9 cellular contexts compared by ENCODE assay signal in the genomic region with DNA sequence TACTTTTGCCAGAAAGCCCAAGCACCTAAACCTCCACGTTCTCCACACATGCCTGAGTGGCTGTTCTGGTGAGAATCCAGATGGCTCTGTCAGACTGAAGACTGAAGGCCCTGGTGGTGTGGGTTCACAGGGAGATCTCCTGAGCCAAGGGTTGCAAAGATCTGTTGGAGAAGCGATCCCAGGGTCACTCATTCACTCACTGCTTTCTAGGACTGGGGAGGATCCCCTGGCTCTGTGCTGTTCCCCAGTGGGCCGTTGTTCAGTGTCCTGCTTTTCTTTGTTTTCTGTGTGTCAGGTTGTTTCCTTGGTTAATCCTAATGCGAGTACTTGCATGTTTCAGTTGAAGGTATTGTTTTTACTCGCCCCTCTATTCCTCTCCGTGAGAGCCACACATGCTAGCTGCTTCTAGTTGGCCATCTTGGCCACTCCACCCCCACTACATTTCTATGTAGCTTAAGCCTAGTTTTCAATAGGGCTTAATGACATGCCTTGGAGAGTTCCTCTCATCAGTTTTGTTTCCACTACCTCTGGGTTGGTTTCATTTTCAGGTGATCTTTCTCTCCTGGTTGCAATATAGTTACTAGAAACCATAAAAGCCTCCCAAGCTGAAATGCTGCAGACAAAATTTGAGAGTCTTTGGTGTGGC.
DNase-seq lines count a peak whose midpoint lies in the region; ATAC-seq and TF ChIP-seq lines count a peak whose summit lies in the region.
"Had no signal": no experiment of that assay in that cellular context is flagged by ENCODE, and none has a peak within 500 bp of the region (broad histone marks: within the 10 kb centered on the region; RNA-seq: fewer than 3 reads in every experiment).

No MANE protein-coding gene starts in this region.

- no peak for TF ChIP-seq CTCF in upper lobe of right lung (IDR thresholded peaks at IDR 0.05)

- H3K4me3 ChIP-seq in upper lobe of right lung (no peak overlapping the region), MG63 (no peak overlapping the region)

- H3K27me3 Mint-ChIP-seq in activated T-helper 1 cell treated with anti-CD3 and anti-CD28 coated beads, Interleukin-12 subunit alpha, Interleukin-12 subunit beta, Interleukin-2, Interleukin-4 antibody, amounts not matched to agents 30 ng/mL and 10 ng/mL and 1 ng/mL, durations not matched to agents 14 hours and 24 hours and 36 hours (ENCODE audit: insufficient read depth): no peaks in the 10 kb centered on the region

- peak overlapping the region; percentile 74 for H3K4me3 Mint-ChIP-seq in activated T-helper 1 cell treated with anti-CD3 and anti-CD28 coated beads, Interleukin-12 subunit alpha, Interleukin-12 subunit beta, Interleukin-2, Interleukin-4 antibody, amounts not matched to agents 30 ng/mL and 10 ng/mL and 1 ng/mL, durations not matched to agents 14 hours and 24 hours and 36 hours

- peaks cover 5% of the 10 kb centered on the region for H3K4me1 ChIP-seq in upper lobe of right lung

- H3K9me3 Mint-ChIP-seq in activated T-helper 1 cell treated with anti-CD3 and anti-CD28 coated beads, Interleukin-12 subunit alpha, Interleukin-12 subunit beta, Interleukin-2, Interleukin-4 antibody, amounts not matched to agents 30 ng/mL and 10 ng/mL and 1 ng/mL, durations not matched to agents 14 hours and 24 hours and 36 hours: peaks cover 19% of the 10 kb centered on the region

- DNase-seq in stimulated activated CD4-positive, alpha-beta T cell treated with anti-CD3 and anti-CD28 coated beads, Interleukin-15, amount 100 ng/mL, for 24 hours: peak; percentile 53
- no peak for DNase-seq in stimulated activated CD4-positive, alpha-beta T cell treated with anti-CD3 and anti-CD28 coated beads, Interleukin-2, amount 100 ng/mL, for 48 hours
- DNase-seq in activated T-helper 1 cell treated with anti-CD3 and anti-CD28 coated beads, Interleukin-12 subunit alpha, Interleukin-12 subunit beta, Interleukin-2, Interleukin-4 antibody, amounts not matched to agents 30 ng/mL and 10 ng/mL and 1 ng/mL, durations not matched to agents 14 hours and 24 hours and 36 hours (ENCODE audit: low spot score): no peak
- no peak for DNase-seq in upper lobe of right lung
- no peak for DNase-seq in NCI-H128 (lab: John Stamatoyannopoulos, UW; ENCODE audit: unreplicated experiment)
- no peak for DNase-seq in globus pallidus (ENCODE audit: low spot score)
- DNase-seq in MG63: no peak

- H3K27ac ChIP-seq in upper lobe of right lung: peak overlapping the region; percentile 28
- H3K27ac ChIP-seq: C4-2B had no signal

- H3K9me3 ChIP-seq in upper lobe of right lung (no peaks in the 10 kb centered on the region), MG63 (peaks cover 13% of the 10 kb centered on the region; the same call in 1 of the 2 replicates)

- peak overlapping the region; percentile 98 for H3K27ac Mint-ChIP-seq in activated T-helper 1 cell treated with anti-CD3 and anti-CD28 coated beads, Interleukin-12 subunit alpha, Interleukin-12 subunit beta, Interleukin-2, Interleukin-4 antibody, amounts not matched to agents 30 ng/mL and 10 ng/mL and 1 ng/mL, durations not matched to agents 14 hours and 24 hours and 36 hours

- H3K4me1 Mint-ChIP-seq in activated T-helper 1 cell treated with anti-CD3 and anti-CD28 coated beads, Interleukin-12 subunit alpha, Interleukin-12 subunit beta, Interleukin-2, Interleukin-4 antibody, amounts not matched to agents 30 ng/mL and 10 ng/mL and 1 ng/mL, durations not matched to agents 14 hours and 24 hours and 36 hours (ENCODE audit: low read depth): peaks cover 60% of the 10 kb centered on the region

- intact Hi-C loops in activated T-helper 1 cell treated with anti-CD3 and anti-CD28 coated beads, Interleukin-12 subunit alpha, Interleukin-12 subunit beta, Interleukin-2, Interleukin-4 antibody, amounts not matched to agents 30 ng/mL and 10 ng/mL and 1 ng/mL, durations not matched to agents 14 hours and 24 hours and 36 hours (cut with micrococcal nuclease): loop anchor here (1.0 to 10.0 kb wide), 7 partner anchors 33 to 298 kb away; no protein-coding TSS in a partner anchor
- intact Hi-C loops in upper lobe of right lung (cut with DNase I): no loop called here

- H3K36me3 Mint-ChIP-seq in activated T-helper 1 cell treated with anti-CD3 and anti-CD28 coated beads, Interleukin-12 subunit alpha, Interleukin-12 subunit beta, Interleukin-2, Interleukin-4 antibody, amounts not matched to agents 30 ng/mL and 10 ng/mL and 1 ng/mL, durations not matched to agents 14 hours and 24 hours and 36 hours (ENCODE audit: low read depth): peaks cover 17% of the 10 kb centered on the region

- peak; percentile 97 for ATAC-seq in HG03025 (IDR thresholded peaks at IDR 0.05; ENCODE audit: low FRiP score, unreplicated experiment)
- no peak for ATAC-seq in upper lobe of right lung

- H3K27me3 ChIP-seq in upper lobe of right lung (no peaks in the 10 kb centered on the region), MG63 (no peaks in the 10 kb centered on the region)

- H3K36me3 ChIP-seq in upper lobe of right lung: no peaks in the 10 kb centered on the region
- H3K36me3 ChIP-seq in MG63: no peaks in the 10 kb centered on the region
